ENCODE assay signal across 11 cellular contexts in the genomic region with DNA sequence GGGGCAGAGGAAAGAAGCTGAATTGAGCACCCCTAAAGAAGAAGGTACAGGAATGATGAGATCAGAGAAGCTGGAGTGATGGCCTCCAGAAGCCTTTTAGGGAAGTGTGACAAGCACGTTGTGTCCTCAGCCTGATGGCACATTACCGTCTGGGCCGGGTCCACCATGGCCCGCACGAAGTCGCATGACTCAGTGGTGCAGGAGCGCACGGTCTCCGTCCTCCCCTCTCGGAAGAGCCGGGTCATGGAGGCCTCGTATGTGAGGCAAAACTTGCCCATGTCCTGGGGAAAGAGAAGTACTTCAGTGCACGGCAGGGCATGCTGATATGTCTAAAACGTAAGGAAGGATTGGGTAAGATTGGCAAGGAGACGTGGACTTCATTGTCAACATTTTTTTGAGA. TPM values are rescaled to one million over a fixed set of nuclear protein-coding genes. Genes with fewer than 3 reads are reported as not detected.
DNase-seq lines count a peak whose midpoint lies in the region; ATAC-seq and TF ChIP-seq lines count a peak whose summit lies in the region.
"Had no signal": no experiment of that assay in that cellular context is flagged by ENCODE, and none has a peak within 500 bp of the region (broad histone marks: within the 10 kb centered on the region; RNA-seq: fewer than 3 reads in every experiment).

No MANE protein-coding gene starts in this region.

- no peak overlapping the region for H3T11ph ChIP-seq in H9 (ENCODE audit: low read length)

- no peak overlapping the region for H3K9ac ChIP-seq in H9 (ENCODE audit: extremely low read depth, insufficient read length, low read length)

- no peak overlapping the region for H2BK20ac ChIP-seq in H9 (ENCODE audit: low read depth, low read length, poor library complexity, severe bottlenecking)

- intact Hi-C loops in activated CD8-positive, alpha-beta T cell treated with anti-CD3 and anti-CD28 coated beads for 36 hours (cut with micrococcal nuclease), result no loop called here

- CTCF ChIA-PET in activated CD8-positive, alpha-beta T cell treated with anti-CD3 and anti-CD28 coated beads, Interleukin-2, amount 10 ng/mL, durations not matched to agents 7 days and 5 days (lab: Charles Lee), result no interaction called here
- CTCF ChIA-PET in activated CD8-positive, alpha-beta T cell treated with anti-CD3 and anti-CD28 coated beads for 36 hours (lab: Charles Lee), result no interaction called here

- H3K14ac ChIP-seq in H9 (ENCODE audit: insufficient read depth, low read length), result no peak overlapping the region

- H3K23me2 ChIP-seq in H9 (ENCODE audit: insufficient read length, low read depth, low read length, poor library complexity, severe bottlenecking), result no peaks in the 10 kb centered on the region

- no peak overlapping the region for H2AK5ac ChIP-seq in H9 (ENCODE audit: insufficient read length, low read length)

- H4K5ac ChIP-seq in H9 (ENCODE audit: insufficient read length, low read depth, low read length), result no peak overlapping the region

- H3K23ac ChIP-seq in H9 (ENCODE audit: insufficient read length, low read depth, low read length), result no peak overlapping the region

- WGBS in H9 (ENCODE audit: extremely low coverage, insufficient read length, low lambda C conversion rate), result no CpG with 5 or more reads among the region's 15 CpGs

- no peaks in the 10 kb centered on the region for H3K27me3 Mint-ChIP-seq in activated CD8-positive, alpha-beta T cell treated with anti-CD3 and anti-CD28 coated beads, Interleukin-2, amount 10 ng/mL, durations not matched to agents 7 days and 5 days (ENCODE audit: low read depth)
- H3K27me3 Mint-ChIP-seq in activated CD8-positive, alpha-beta T cell treated with anti-CD3 and anti-CD28 coated beads for 36 hours, result no peaks in the 10 kb centered on the region
- H3K27me3 Mint-ChIP-seq in nephron progenitor cell (ENCODE audit: low read depth, poor library complexity), result peaks cover 6% of the 10 kb centered on the region
- no peaks in the 10 kb centered on the region; the same call in 1 of the 2 replicates for H3K27me3 Mint-ChIP-seq in H9 (ENCODE audit: low read depth)
- H3K27me3 Mint-ChIP-seq: CD8-positive, alpha-beta memory T cell had no signal

- H3K56ac ChIP-seq in H9 (ENCODE audit: insufficient read length, low read depth, low read length), result no peak overlapping the region

- H2AFZ ChIP-seq in H9 (ENCODE audit: low read length), result no peak overlapping the region

- no peak overlapping the region for H3K4me2 ChIP-seq in H9 (ENCODE audit: insufficient read depth, insufficient read length, low read length)

- POLR2A ChIA-PET in activated CD8-positive, alpha-beta T cell treated with anti-CD3 and anti-CD28 coated beads, Interleukin-2, amount 10 ng/mL, durations not matched to agents 7 days and 5 days (lab: Charles Lee), result no interaction called here
- POLR2A ChIA-PET in activated CD8-positive, alpha-beta T cell treated with anti-CD3 and anti-CD28 coated beads for 36 hours (lab: Charles Lee), result no interaction called here

- H3K4me3 ChIP-seq in WERI-Rb-1 (ENCODE audit: low read depth, low read length), result no peak overlapping the region

- no peak for TF ChIP-seq CTCF in activated CD8-positive, alpha-beta T cell treated with anti-CD3 and anti-CD28 coated beads for 36 hours (IDR thresholded peaks at IDR 0.05)
- no peak for TF ChIP-seq CTCF in WERI-Rb-1 (IDR thresholded peaks at IDR 0.05; ENCODE audit: low read depth, low read length)
- no peak for TF ChIP-seq CTCF in nephron progenitor cell (IDR thresholded peaks at IDR 0.05)
- TF ChIP-seq CTCF in H9 (conservative IDR thresholded peaks at IDR 0.05), result no peak

- no peaks in the 10 kb centered on the region for H3K9me3 Mint-ChIP-seq in activated CD8-positive, alpha-beta T cell treated with anti-CD3 and anti-CD28 coated beads, Interleukin-2, amount 10 ng/mL, durations not matched to agents 7 days and 5 days (ENCODE audit: insufficient read depth)
- H3K9me3 Mint-ChIP-seq in activated CD8-positive, alpha-beta T cell treated with anti-CD3 and anti-CD28 coated beads for 36 hours, result no peaks in the 10 kb centered on the region
- H3K9me3 Mint-ChIP-seq in nephron progenitor cell, result no peaks in the 10 kb centered on the region
- no peaks in the 10 kb centered on the region; a peak in 1 of 5 replicates for H3K9me3 Mint-ChIP-seq in H9
- H3K9me3 Mint-ChIP-seq: CD14-positive monocyte; CD8-positive, alpha-beta memory T cell had no signal

- H3K4me1 ChIP-seq in H9 (ENCODE audit: insufficient read depth, low read length), result no peaks in the 10 kb centered on the region

- no peak for DNase-seq in activated CD8-positive, alpha-beta T cell treated with anti-CD3 and anti-CD28 coated beads, Interleukin-2, amount 10 ng/mL, durations not matched to agents 7 days and 5 days
- no peak for DNase-seq in activated CD8-positive, alpha-beta T cell treated with anti-CD3 and anti-CD28 coated beads for 36 hours
- DNase-seq in WERI-Rb-1 (no peak), nephron progenitor cell (no peak), NCI-H510A (lab: John Stamatoyannopoulos, UW) (no peak), DMS153 (lab: John Stamatoyannopoulos, UW) (no peak), NCI-H146 treated with DMSO at 0.1 percent for 48 hours (lab: John Stamatoyannopoulos, UW; ENCODE audit: unreplicated experiment) (no peak), H9 (no peak)

- H3K27me3 ChIP-seq in WERI-Rb-1 (ENCODE audit: insufficient read depth, low read depth, severe bottlenecking), result no peaks in the 10 kb centered on the region
- H3K27me3 ChIP-seq in H9 (ENCODE audit: insufficient read depth, low read length), result no peaks in the 10 kb centered on the region

- ATAC-seq in activated CD8-positive, alpha-beta T cell treated with anti-CD3 and anti-CD28 coated beads, Interleukin-2, amount 10 ng/mL, durations not matched to agents 7 days and 5 days, result no peak
- no peak for ATAC-seq in activated CD8-positive, alpha-beta T cell treated with anti-CD3 and anti-CD28 coated beads for 36 hours

- peak overlapping the region; percentile 8 for H3K27ac Mint-ChIP-seq in activated CD8-positive, alpha-beta T cell treated with anti-CD3 and anti-CD28 coated beads, Interleukin-2, amount 10 ng/mL, durations not matched to agents 7 days and 5 days
- no peak overlapping the region for H3K27ac Mint-ChIP-seq in activated CD8-positive, alpha-beta T cell treated with anti-CD3 and anti-CD28 coated beads for 36 hours
- H3K27ac Mint-ChIP-seq in nephron progenitor cell (peak overlapping the region; percentile 53), H9 (peak overlapping the region in 1 of 3 experiments; percentile 16; a peak in 1 of 7 replicates)

- no peak overlapping the region for H3K4me3 Mint-ChIP-seq in activated CD8-positive, alpha-beta T cell treated with anti-CD3 and anti-CD28 coated beads, Interleukin-2, amount 10 ng/mL, durations not matched to agents 7 days and 5 days
- no peak overlapping the region for H3K4me3 Mint-ChIP-seq in activated CD8-positive, alpha-beta T cell treated with anti-CD3 and anti-CD28 coated beads for 36 hours
- H3K4me3 Mint-ChIP-seq in nephron progenitor cell (no peak overlapping the region), H9 (no peak overlapping the region)
- H3K4me3 Mint-ChIP-seq: CD14-positive monocyte; CD8-positive, alpha-beta memory T cell had no signal

- H2BK15ac ChIP-seq in H9 (ENCODE audit: low read depth, low read length), result no peak overlapping the region

- H3K36me3 Mint-ChIP-seq in activated CD8-positive, alpha-beta T cell treated with anti-CD3 and anti-CD28 coated beads, Interleukin-2, amount 10 ng/mL, durations not matched to agents 7 days and 5 days (ENCODE audit: low read depth), result peaks cover 26% of the 10 kb centered on the region
- H3K36me3 Mint-ChIP-seq in activated CD8-positive, alpha-beta T cell treated with anti-CD3 and anti-CD28 coated beads for 36 hours (ENCODE audit: low read depth), result peaks cover 3% of the 10 kb centered on the region
- H3K36me3 Mint-ChIP-seq in nephron progenitor cell (ENCODE audit: low read depth) (no peaks in the 10 kb centered on the region), H9 (ENCODE audit: insufficient read depth in 1 of 3, low read depth in 3 of 3) (no peaks in the 10 kb centered on the region)

- H3K9me3 ChIP-seq in WERI-Rb-1 (ENCODE audit: severe bottlenecking), result no peaks in the 10 kb centered on the region
- H3K9me3 ChIP-seq in H9 (ENCODE audit: control insufficient read depth, low read depth, low read length), result no peaks in the 10 kb centered on the region

- H3K4me1 Mint-ChIP-seq in activated CD8-positive, alpha-beta T cell treated with anti-CD3 and anti-CD28 coated beads, Interleukin-2, amount 10 ng/mL, durations not matched to agents 7 days and 5 days (ENCODE audit: low read depth), result peaks cover 6% of the 10 kb centered on the region
- no peaks in the 10 kb centered on the region for H3K4me1 Mint-ChIP-seq in activated CD8-positive, alpha-beta T cell treated with anti-CD3 and anti-CD28 coated beads for 36 hours (ENCODE audit: low read depth)
- H3K4me1 Mint-ChIP-seq in nephron progenitor cell (peaks cover 22% of the 10 kb centered on the region), H9 (peaks cover 10 to 15% of the 10 kb centered on the region in 2 experiments)
- H3K4me1 Mint-ChIP-seq: CD14-positive monocyte; CD8-positive, alpha-beta memory T cell had no signal

- no peaks in the 10 kb centered on the region for H3K36me3 ChIP-seq in WERI-Rb-1

- H4K91ac ChIP-seq in H9 (ENCODE audit: insufficient read length, low read depth, low read length), result no peak overlapping the region

- H3K27ac ChIP-seq in WERI-Rb-1 (peak overlapping the region; percentile 55), H9 (ENCODE audit: insufficient read length, low read depth, low read length) (no peak overlapping the region)
- H3K27ac ChIP-seq: 22Rv1 had no signal

- H2BK120ac ChIP-seq in H9 (ENCODE audit: low read depth, low read length, poor library complexity, severe bottlenecking), result no peak overlapping the region

- H3K18ac ChIP-seq in H9 (ENCODE audit: insufficient read length, low read depth, low read length), result no peak overlapping the region

- no peaks in the 10 kb centered on the region for H4K20me1 ChIP-seq in H9 (ENCODE audit: control insufficient read depth, insufficient read depth, insufficient read length)

- H3K79me1 ChIP-seq in H9 (ENCODE audit: insufficient read depth, low read depth, low read length, poor library complexity, severe bottlenecking), result no peaks in the 10 kb centered on the region

- no peak overlapping the region for H3K4ac ChIP-seq in H9 (ENCODE audit: low read depth, low read length)

- H3K79me2 ChIP-seq in H9 (ENCODE audit: insufficient read depth, low read length), result no peaks in the 10 kb centered on the region

- no peak overlapping the region for H4K8ac ChIP-seq in H9 (replicated peaks; ENCODE audit: insufficient read length, low read depth, low read length)

- H2BK12ac ChIP-seq in H9 (ENCODE audit: insufficient read length, low read depth, low read length), result no peak overlapping the region

- H2BK5ac ChIP-seq in H9 (ENCODE audit: insufficient read length, low read length), result no peak overlapping the region

RNA-seq across cellular contexts. Expression of gene TESMIN, which starts 11.2 kb away (rescaled TPM):
- 1 to 10 TPM; 8.2 to 9.5 TPM for total RNA-seq in activated CD8-positive, alpha-beta T cell treated with anti-CD3 and anti-CD28 coated beads, Interleukin-2, amount 10 ng/mL, durations not matched to agents 7 days and 5 days
- total RNA-seq in activated CD8-positive, alpha-beta T cell treated with anti-CD3 and anti-CD28 coated beads for 36 hours, result 1 to 10 TPM; 3.4 to 4.9 TPM
- 42.1 and 45.2 TPM in 2 replicates for total RNA-seq in H9 (2021)
